In genomic region chr16:83789642-83790401, GRCh38 we compare ENCODE assay signal across 29 cellular contexts.
"Had no signal": no experiment of that assay in that cellular context is flagged by ENCODE, and none has a peak within 500 bp of the region (broad histone marks: within the 10 kb centered on the region; RNA-seq: fewer than 3 reads in every experiment).

No MANE protein-coding gene starts in this region.

- H3K27ac Mint-ChIP-seq: activated CD4-positive, alpha-beta T cell treated with anti-CD3 and anti-CD28 coated beads, Interleukin-2, amount 10 ng/mL, durations not matched to agents 24 days and 14 days; activated CD8-positive, alpha-beta T cell treated with anti-CD3 and anti-CD28 coated beads for 36 hours; activated naive CD4-positive, alpha-beta T cell treated with anti-CD3 and anti-CD28 coated beads, Interleukin-2, amount 50 U/mL, for 24 hours; activated naive CD8-positive, alpha-beta T cell treated with anti-CD3 and anti-CD28 coated beads, Interleukin-2, amount 10 ng/mL, durations not matched to agents 7 days and 5 days; activated T-cell treated with anti-CD3 and anti-CD28 coated beads, Interleukin-2, amount 50 U/mL, for 72 hours; activated T-helper 2 cell treated with anti-CD3 and anti-CD28 coated beads, Interferon-gamma antibody, Interleukin-2, Interleukin-4, amounts not matched to agents 10 μg/mL and 5 μg/mL and 100 μg/mL, durations not matched to agents 14 hours and 24 hours and 36 hours had no signal

- H2AFZ ChIP-seq: PC-9 had no signal

- H3K27me3 ChIP-seq: ascending aorta, cardiac muscle cell, MG63 had no signal

- H3K4me3 Mint-ChIP-seq: activated CD4-positive, alpha-beta T cell treated with anti-CD3 and anti-CD28 coated beads, Interleukin-2, amount 10 ng/mL, durations not matched to agents 24 days and 14 days; activated CD8-positive, alpha-beta T cell treated with anti-CD3 and anti-CD28 coated beads for 36 hours; activated naive CD4-positive, alpha-beta T cell treated with anti-CD3 and anti-CD28 coated beads, Interleukin-2, amount 50 U/mL, for 24 hours; activated naive CD8-positive, alpha-beta T cell treated with anti-CD3 and anti-CD28 coated beads, Interleukin-2, amount 10 ng/mL, durations not matched to agents 7 days and 5 days; activated T-cell treated with anti-CD3 and anti-CD28 coated beads, Interleukin-2, amount 50 U/mL, for 72 hours; central memory CD8-positive, alpha-beta T cell had no signal

- H3K9me3 ChIP-seq: ascending aorta, MG63 had no signal

- H3K27me3 Mint-ChIP-seq: activated CD4-positive, alpha-beta T cell treated with anti-CD3 and anti-CD28 coated beads, Interleukin-2, amount 10 ng/mL, durations not matched to agents 24 days and 14 days; activated naive CD4-positive, alpha-beta T cell treated with anti-CD3 and anti-CD28 coated beads, Interleukin-2, amount 50 U/mL, for 24 hours; activated naive CD8-positive, alpha-beta T cell treated with anti-CD3 and anti-CD28 coated beads, Interleukin-2, amount 10 ng/mL, durations not matched to agents 7 days and 5 days had no signal

- H3K9me3 Mint-ChIP-seq: activated CD4-positive, alpha-beta T cell treated with anti-CD3 and anti-CD28 coated beads, Interleukin-2, amount 10 ng/mL, durations not matched to agents 24 days and 14 days; activated CD8-positive, alpha-beta T cell treated with anti-CD3 and anti-CD28 coated beads for 36 hours; activated naive CD4-positive, alpha-beta T cell treated with anti-CD3 and anti-CD28 coated beads, Interleukin-2, amount 50 U/mL, for 24 hours; activated naive CD8-positive, alpha-beta T cell treated with anti-CD3 and anti-CD28 coated beads, Interleukin-2, amount 10 ng/mL, durations not matched to agents 7 days and 5 days; activated T-cell treated with anti-CD3 and anti-CD28 coated beads, Interleukin-2, amount 50 U/mL, for 72 hours; activated T-helper 2 cell treated with anti-CD3 and anti-CD28 coated beads, Interferon-gamma antibody, Interleukin-2, Interleukin-4, amounts not matched to agents 10 μg/mL and 5 μg/mL and 100 μg/mL, durations not matched to agents 14 hours and 24 hours and 36 hours; central memory CD8-positive, alpha-beta T cell had no signal

- ATAC-seq: activated CD8-positive, alpha-beta T cell treated with anti-CD3 and anti-CD28 coated beads for 36 hours; activated T-cell treated with anti-CD3 and anti-CD28 coated beads, Interleukin-2, amount 50 U/mL, for 72 hours; Right ventricle myocardium inferior had no signal

- H3K4me2 ChIP-seq: PC-9 had no signal

- H3K36me3 ChIP-seq: cardiac muscle cell, MG63 had no signal

- DNase-seq: activated CD4-positive, alpha-beta T cell treated with anti-CD3 and anti-CD28 coated beads, Interleukin-2, amount 10 ng/mL, durations not matched to agents 24 days and 14 days; activated CD4-positive, alpha-beta T cell treated with anti-CD3 and anti-CD28 coated beads, Interleukin-2, amount 50 U/mL, for 4 hours; activated CD8-positive, alpha-beta T cell treated with anti-CD3 and anti-CD28 coated beads for 36 hours; activated gamma-delta T cell; activated naive CD4-positive, alpha-beta T cell treated with Interleukin-2 at 50 U/mL for 16 hours; activated naive CD8-positive, alpha-beta T cell treated with anti-CD3 and anti-CD28 coated beads, Interleukin-2, amount 10 ng/mL, durations not matched to agents 7 days and 5 days; activated T-cell treated with anti-CD3 and anti-CD28 coated beads, Interleukin-2, amount 50 U/mL, for 1 hour; activated T-cell treated with anti-CD3 and anti-CD28 coated beads, Interleukin-2, amount 50 U/mL, for 72 hours; amygdala; MG63; NCI-H1048; NCI-H1105 treated with DMSO at 0.1 percent for 48 hours; NCI-H1436; NCI-H1694; NCI-H1930; NCI-H2081 treated with DMSO at 0.1 percent for 48 hours; NCI-H226; NCI-H524 treated with DMSO at 0.1 percent for 48 hours; NK-92 treated with Interleukin-12 subunit alpha and Interleukin-12 subunit beta, amount 100 ng/mL, for 24 hours; PC-9; SW 1271; T-helper 1 cell had no signal

- H3K4me1 Mint-ChIP-seq: activated naive CD4-positive, alpha-beta T cell treated with anti-CD3 and anti-CD28 coated beads, Interleukin-2, amount 50 U/mL, for 24 hours had no signal

- H3K36me3 Mint-ChIP-seq: activated naive CD4-positive, alpha-beta T cell treated with anti-CD3 and anti-CD28 coated beads, Interleukin-2, amount 50 U/mL, for 24 hours; activated naive CD8-positive, alpha-beta T cell treated with anti-CD3 and anti-CD28 coated beads, Interleukin-2, amount 10 ng/mL, durations not matched to agents 7 days and 5 days had no signal

- H3K4me3 ChIP-seq: ascending aorta, cardiac muscle cell, coronary artery, MG63, PC-9 had no signal

- H3K4me1 ChIP-seq: ascending aorta had no signal
